In genomic region chr20:3904224-3904623, GRCh38 we compare ENCODE assay signal across 1 cellular context.
TF ChIP-seq lines count a peak whose summit lies in the region.

No MANE protein-coding gene starts in this region.

TF ChIP-seq in HepG2, 621 proteins besides CTCF, POLR2A, EP300 and RAD21 (continued from another document):
- TF ChIP-seq ZNF609 (CRISPR knock-in tag; IDR thresholded peaks at IDR 0.05; ENCODE audit: borderline replicate concordance), result no peak
- no peak for TF ChIP-seq ZNF670 (CRISPR knock-in tag; IDR thresholded peaks at IDR 0.05; ENCODE audit: borderline replicate concordance)
- peak; percentile 7; the same call in 1 of the 2 replicates for TF ChIP-seq RXRB (CRISPR knock-in tag; IDR thresholded peaks at IDR 0.05; ENCODE audit: borderline replicate concordance)
- TF ChIP-seq FOXP1 (IDR thresholded peaks at IDR 0.05), result no peak
- peak; percentile 42; the same call in 1 of the 2 replicates for TF ChIP-seq FOXP1 (CRISPR knock-in tag; IDR thresholded peaks at IDR 0.05)
- no peak for TF ChIP-seq ZNF841 (CRISPR knock-in tag; IDR thresholded peaks at IDR 0.05; ENCODE audit: borderline replicate concordance)
- peak; percentile 98 for TF ChIP-seq ZNF770 (CRISPR knock-in tag; IDR thresholded peaks at IDR 0.05)
- TF ChIP-seq ZFP36 (IDR thresholded peaks at IDR 0.05; ENCODE audit: borderline replicate concordance, low read depth, low read length, partially characterized antibody), result no peak
- 0 out of 2 replicates have a peak, but pooled peaks have one; percentile 8 for TF ChIP-seq NCOA2 (CRISPR knock-in tag; IDR thresholded peaks at IDR 0.05)
- TF ChIP-seq SRSF4 (IDR thresholded peaks at IDR 0.05; ENCODE audit: low read depth, low read length, poor library complexity, severe bottlenecking), result no peak
- no peak for TF ChIP-seq RELA (CRISPR knock-in tag; IDR thresholded peaks at IDR 0.05)
- TF ChIP-seq ZFAT (CRISPR knock-in tag; conservative IDR thresholded peaks at IDR 0.05), result no peak
- TF ChIP-seq SRSF1 (optimal IDR thresholded peaks at IDR 0.05; ENCODE audit: low read depth, low read length), result no peak
- no peak for TF ChIP-seq TAF1 (CRISPR knock-in tag; IDR thresholded peaks at IDR 0.05)
- TF ChIP-seq HMGXB4 (CRISPR knock-in tag; IDR thresholded peaks at IDR 0.05; ENCODE audit: borderline replicate concordance in 1 of 2, low read depth in 1 of 2), result no peak
- TF ChIP-seq LCORL (IDR thresholded peaks at IDR 0.05), result no peak
- peak; percentile 44; the same call in 1 of the 2 replicates for TF ChIP-seq LCORL (CRISPR knock-in tag; IDR thresholded peaks at IDR 0.05)
- TF ChIP-seq IKZF5 (CRISPR knock-in tag; IDR thresholded peaks at IDR 0.05), result no peak
- no peak for TF ChIP-seq ZBTB7B (CRISPR knock-in tag; IDR thresholded peaks at IDR 0.05)
- no peak for TF ChIP-seq DBP (CRISPR knock-in tag; IDR thresholded peaks at IDR 0.05; ENCODE audit: not compliant biosample characterization)
- no peak for TF ChIP-seq HOMEZ (CRISPR knock-in tag; IDR thresholded peaks at IDR 0.05; ENCODE audit: low read depth)
- no peak for TF ChIP-seq BCLAF1 (IDR thresholded peaks at IDR 0.05)
- TF ChIP-seq CAMTA2 (CRISPR knock-in tag; IDR thresholded peaks at IDR 0.05; ENCODE audit: borderline replicate concordance), result no peak
